31 cellular contexts compared by ENCODE assay signal in the genomic region with DNA sequence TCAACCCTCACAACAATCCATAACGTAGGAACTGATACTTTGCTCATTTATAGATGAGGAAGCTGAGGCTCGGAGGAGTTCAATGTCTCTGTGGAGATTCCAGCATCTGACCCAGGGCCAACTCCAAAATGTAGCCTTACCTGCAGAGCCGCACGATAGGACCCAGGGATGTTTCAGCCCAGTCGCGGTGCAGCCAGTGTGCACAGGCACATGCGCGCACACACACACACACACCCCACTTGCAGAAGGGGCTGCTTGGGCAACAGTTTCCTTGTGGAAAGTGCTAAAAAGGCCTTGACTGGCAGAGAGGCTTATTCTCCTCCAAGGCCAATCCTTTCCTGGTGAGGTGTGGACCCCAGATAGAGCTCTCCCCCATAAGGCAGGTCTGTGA.
DNase-seq lines count a peak whose midpoint lies in the region; TF ChIP-seq lines count a peak whose summit lies in the region.
"Had no signal": no experiment of that assay in that cellular context is flagged by ENCODE, and none has a peak within 500 bp of the region (broad histone marks: within the 10 kb centered on the region; RNA-seq: fewer than 3 reads in every experiment).

No MANE protein-coding gene starts in this region.

- no peaks in the 10 kb centered on the region for H3K36me3 ChIP-seq in BLaER1 treated with 17β-estradiol and CSF1 and Interleukin-3, amounts not matched to agents 10 nM and 100 nM
- H3K36me3 ChIP-seq in HEK293 (ENCODE audit: control insufficient read depth in 2 of 2, insufficient read depth in 1 of 2, low read length in 2 of 2) (no peaks in the 10 kb centered on the region), neutrophil (no peaks in the 10 kb centered on the region)
- H3K36me3 ChIP-seq: ascending aorta, Peyer's patch, SJCRH30, vagina had no signal

- H3K4me3 Mint-ChIP-seq in endothelial cell (ENCODE audit: unreplicated experiment), result no peak overlapping the region
- H3K4me3 Mint-ChIP-seq: activated CD4-positive, alpha-beta T cell treated with anti-CD3 and anti-CD28 coated beads, Interleukin-2, amount 10 ng/mL, durations not matched to agents 7 days and 5 days; activated naive CD8-positive, alpha-beta T cell treated with anti-CD3 and anti-CD28 coated beads for 36 hours; H9 had no signal

- peaks cover 1 to 3% (median 2%) of the 10 kb centered on the region in 11 experiments; a peak in 17 of 22 replicates for H3K9me3 ChIP-seq in BLaER1 treated with 17β-estradiol and CSF1 and Interleukin-3, amounts not matched to agents 10 nM and 100 nM (replicated peaks in 1 of 11)
- H3K9me3 ChIP-seq in HEK293 (ENCODE audit: control insufficient read depth, insufficient read depth, low read depth, low read length), result no peaks in the 10 kb centered on the region
- H3K9me3 ChIP-seq in neutrophil, result no peaks in the 10 kb centered on the region
- H3K9me3 ChIP-seq: testis, vagina had no signal

- WGBS in lower leg skin, 2 donors, result 84 to 98% methylated on average over 8 of the region's 8 CpGs

- DNase-seq in ecto neural progenitor cell (ENCODE audit: low spot score) (peak; percentile 46), lower leg skin (ENCODE audit: low spot score in 2 of 2) (no peak), DMS153 (lab: John Stamatoyannopoulos, UW) (no peak), RKO (ENCODE audit: low spot score) (no peak), endothelial cell (ENCODE audit: low spot score) (no peak)
- DNase-seq: activated CD4-positive, alpha-beta T cell treated with anti-CD3 and anti-CD28 coated beads, Interleukin-2, amount 10 ng/mL, durations not matched to agents 7 days and 5 days; activated effector memory CD4-positive, alpha-beta T cell treated with anti-CD3 and anti-CD28 coated beads, Interleukin-2, amount 50 U/mL, for 16 hours; activated naive CD8-positive, alpha-beta T cell treated with anti-CD3 and anti-CD28 coated beads for 36 hours; cortex of kidney; glutamatergic neuron; H9; kidney; left ventricle myocardium superior; NCI-H1436 treated with DMSO at 0.1 percent for 48 hours; NCI-H2081 treated with DMSO at 0.1 percent for 48 hours; NCI-H226; NCI-H526 treated with DMSO at 0.1 percent for 48 hours; stimulated activated CD4-positive, alpha-beta T cell treated with anti-CD3 and anti-CD28 coated beads, Interleukin-15, amount 100 ng/mL, for 24 hours; stimulated activated naive CD4-positive, alpha-beta T cell treated with Interleukin-2 at 50 U/mL for 16 hours; SW 1271; T1000; testis had no signal

- peak overlapping the region; percentile 60 to 96 (median 93) for H3K4me2 ChIP-seq in BLaER1 treated with 17β-estradiol and CSF1 and Interleukin-3, amounts not matched to agents 10 nM and 100 nM
- H3K4me2 ChIP-seq: KMS-11 had no signal

- CTCF ChIA-PET in HEK293 (lab: Yijun Ruan, JAX), result interaction anchor here (1.2 to 1.5 kb wide), 2 partner anchors 100 to 105 kb away, joined by 3 to 4 read pairs; no protein-coding TSS in a partner anchor

- POLR2A ChIA-PET in HEK293 (lab: Yijun Ruan, JAX), result no interaction called here

- H4K20me1 ChIP-seq in BLaER1 treated with 17β-estradiol and CSF1 and Interleukin-3, amounts not matched to agents 10 nM and 100 nM, result 0 out of 22 replicates have a peak, but pooled peaks cover 0 to 2% (median 0%) of the 10 kb centered on the region in 11 experiments

- H3K27ac Mint-ChIP-seq in endothelial cell (ENCODE audit: unreplicated experiment), result no peak overlapping the region
- H3K27ac Mint-ChIP-seq: activated naive CD8-positive, alpha-beta T cell treated with anti-CD3 and anti-CD28 coated beads for 36 hours had no signal

- no peaks in the 10 kb centered on the region for H3K27me3 ChIP-seq in BLaER1 treated with 17β-estradiol and CSF1 and Interleukin-3, amounts not matched to agents 10 nM and 100 nM
- H3K27me3 ChIP-seq in neutrophil, result no peaks in the 10 kb centered on the region
- H3K27me3 ChIP-seq: ascending aorta, Peyer's patch, SJCRH30, testis, vagina had no signal

- H3K9ac ChIP-seq in BLaER1 treated with 17β-estradiol and CSF1 and Interleukin-3, amounts not matched to agents 10 nM and 100 nM, result peak overlapping the region in 10 of 11 experiments; percentile 16 to 71 (median 51); a peak in 17 of 22 replicates
- H3K9ac ChIP-seq: KMS-11 had no signal

- intact Hi-C loops in lower leg skin (cut with DNase I; ENCODE audit: low total_unique reads), result no loop called here

- no peaks in the 10 kb centered on the region for H3K9me3 Mint-ChIP-seq in endothelial cell (ENCODE audit: unreplicated experiment)

- H3K36me3 Mint-ChIP-seq in endothelial cell (ENCODE audit: low read depth, unreplicated experiment), result no peaks in the 10 kb centered on the region
- H3K36me3 Mint-ChIP-seq: activated naive CD8-positive, alpha-beta T cell treated with anti-CD3 and anti-CD28 coated beads for 36 hours had no signal

- H3K4me3 ChIP-seq in BLaER1 treated with 17β-estradiol and CSF1 and Interleukin-3, amounts not matched to agents 10 nM and 100 nM, result no peak overlapping the region
- no peak overlapping the region for H3K4me3 ChIP-seq in HEK293 (ENCODE audit: low read depth, low read length)
- H3K4me3 ChIP-seq in neutrophil (ENCODE audit: low read depth in 1 of 2, low read length in 1 of 2), result no peak overlapping the region
- no peak overlapping the region for H3K4me3 ChIP-seq in lower leg skin (ENCODE audit: low read depth, poor library complexity, severe bottlenecking)
- H3K4me3 ChIP-seq: ascending aorta, Peyer's patch, SJCRH30, testis, vagina had no signal

- H3K4me1 Mint-ChIP-seq in endothelial cell (ENCODE audit: unreplicated experiment), result peaks cover 54% of the 10 kb centered on the region

- peak overlapping the region in 9 of 11 experiments; percentile 29 to 89 (median 79); a peak in 17 of 22 replicates for H3K27ac ChIP-seq in BLaER1 treated with 17β-estradiol and CSF1 and Interleukin-3, amounts not matched to agents 10 nM and 100 nM
- H3K27ac ChIP-seq in HEK293 (ENCODE audit: extremely low read depth, low read depth, low read length) (no peak overlapping the region), neutrophil (peak overlapping the region; percentile 99)
- H3K27ac ChIP-seq: ascending aorta, HL-60, KMS-11, SJCRH30, testis, vagina had no signal

- peaks cover 6% of the 10 kb centered on the region for H3K27me3 Mint-ChIP-seq in endothelial cell (ENCODE audit: unreplicated experiment)
- H3K27me3 Mint-ChIP-seq: activated CD4-positive, alpha-beta T cell treated with anti-CD3 and anti-CD28 coated beads, Interleukin-2, amount 10 ng/mL, durations not matched to agents 7 days and 5 days; activated naive CD8-positive, alpha-beta T cell treated with anti-CD3 and anti-CD28 coated beads for 36 hours had no signal

- TF ChIP-seq CTCF in HEK293 (tag by site-specific recombination; IDR thresholded peaks at IDR 0.05) (no peak), neutrophil (IDR thresholded peaks at IDR 0.05) (no peak), lower leg skin (IDR thresholded peaks at IDR 0.05) (no peak), endothelial cell (IDR thresholded peaks at IDR 0.05; ENCODE audit: unreplicated experiment) (no peak)

- H3K4me1 ChIP-seq in BLaER1 treated with 17β-estradiol and CSF1 and Interleukin-3, amounts not matched to agents 10 nM and 100 nM, result peaks cover 72 to 85% (median 81%) of the 10 kb centered on the region in 10 experiments
- H3K4me1 ChIP-seq in HEK293 (ENCODE audit: control insufficient read depth, insufficient read depth, low read length), result no peaks in the 10 kb centered on the region
- peaks cover 47 to 52% of the 10 kb centered on the region in 2 experiments for H3K4me1 ChIP-seq in neutrophil (ENCODE audit: control insufficient read depth in 1 of 2, insufficient read depth in 1 of 2, low read depth in 1 of 2, low read length in 1 of 2)

- no peak for TF ChIP-seq POLR2A in lower leg skin (IDR thresholded peaks at IDR 0.05)

TF ChIP-seq in HEK293, 187 proteins besides CTCF, POLR2A, EP300 and RAD21:
- TF ChIP-seq MYNN (tag by site-specific recombination; IDR thresholded peaks at IDR 0.05; ENCODE audit: borderline replicate concordance) (no peak), ZBTB17 (tag by site-specific recombination; IDR thresholded peaks at IDR 0.05) (0 out of 2 replicates have a peak, but pooled peaks have one; percentile 12), YY2 (tag by site-specific recombination; IDR thresholded peaks at IDR 0.05) (no peak), ZNF239 (tag by site-specific recombination; IDR thresholded peaks at IDR 0.05) (no peak)
